19 cellular contexts compared by ENCODE assay signal in genomic region chr3:14057701-14058100, GRCh38.
"Had no signal": no experiment of that assay in that cellular context is flagged by ENCODE, and none has a peak within 500 bp of the region (broad histone marks: within the 10 kb centered on the region; RNA-seq: fewer than 3 reads in every experiment).

No MANE protein-coding gene starts in this region.

- H3K4me3 ChIP-seq: left ventricle myocardium inferior, sigmoid colon, thyroid gland had no signal

- H3K27me3 ChIP-seq: sigmoid colon, thyroid gland had no signal

- H3K36me3 Mint-ChIP-seq: activated CD4-positive, alpha-beta memory T cell treated with anti-CD3 and anti-CD28 coated beads for 36 hours; mesothelial cell of epicardium; natural killer cell had no signal

- H3K27ac Mint-ChIP-seq: activated CD4-positive, alpha-beta memory T cell treated with anti-CD3 and anti-CD28 coated beads for 36 hours; activated naive CD8-positive, alpha-beta T cell treated with anti-CD3 and anti-CD28 coated beads for 36 hours; mesothelial cell of epicardium; natural killer cell; T-helper 1 cell treated with Interleukin-12 subunit alpha and Interleukin-12 subunit beta and Interleukin-4 antibody, amounts not matched to agents 30 μg/mL and 1 μg/mL, for 36 hours had no signal

- H3K4me3 Mint-ChIP-seq: activated CD4-positive, alpha-beta memory T cell treated with anti-CD3 and anti-CD28 coated beads for 36 hours; activated naive CD8-positive, alpha-beta T cell treated with anti-CD3 and anti-CD28 coated beads for 36 hours; mesothelial cell of epicardium; natural killer cell; T-helper 1 cell treated with Interleukin-12 subunit alpha and Interleukin-12 subunit beta and Interleukin-4 antibody, amounts not matched to agents 30 μg/mL and 1 μg/mL, for 36 hours had no signal

- FAIRE-seq: frontal cortex had no signal

- H3K27ac ChIP-seq: left ventricle myocardium inferior, sigmoid colon, thyroid gland had no signal

- ATAC-seq: natural killer cell; stimulated activated naive CD8-positive, alpha-beta T cell treated with anti-CD3 and anti-CD28 coated beads, Interleukin-15, Interleukin-2, amounts not matched to agents 100 U/mL and 50 U/mL, for 24 hours had no signal

- H3K9me3 ChIP-seq: thyroid gland had no signal

- H3K36me3 ChIP-seq: left ventricle myocardium inferior, sigmoid colon, thyroid gland had no signal

- H3K4me1 Mint-ChIP-seq: activated naive CD8-positive, alpha-beta T cell treated with anti-CD3 and anti-CD28 coated beads for 36 hours; mesothelial cell of epicardium had no signal

- H3K4me1 ChIP-seq: left ventricle myocardium inferior, sigmoid colon, thyroid gland had no signal

- DNase-seq: activated CD4-positive, alpha-beta memory T cell treated with anti-CD3 and anti-CD28 coated beads for 36 hours; activated CD4-positive, alpha-beta T cell treated with anti-CD3 and anti-CD28 coated beads for 48 hours; activated naive CD4-positive, alpha-beta T cell treated with Interleukin-2 at 50 U/mL for 16 hours; activated naive CD8-positive, alpha-beta T cell treated with anti-CD3 and anti-CD28 coated beads for 36 hours; activated T-cell treated with anti-CD3 and anti-CD28 coated beads, Interleukin-2, amount 50 U/mL, for 48 hours; cerebellar nuclear complex; cortex of kidney; hippocampal formation; kidney glomerular epithelial cell; left ventricle myocardium inferior; natural killer cell; sigmoid colon; stimulated activated CD4-positive, alpha-beta T cell treated with anti-CD3 and anti-CD28 coated beads, Interleukin-4, amount 100 ng/mL, for 1 hour; stimulated activated naive CD8-positive, alpha-beta T cell treated with anti-CD3 and anti-CD28 coated beads, Interleukin-15, Interleukin-2, amounts not matched to agents 100 U/mL and 50 U/mL, for 24 hours; T1000; thyroid gland had no signal
